Comparison of ENCODE assay signal across 24 cellular contexts in the genomic region with DNA sequence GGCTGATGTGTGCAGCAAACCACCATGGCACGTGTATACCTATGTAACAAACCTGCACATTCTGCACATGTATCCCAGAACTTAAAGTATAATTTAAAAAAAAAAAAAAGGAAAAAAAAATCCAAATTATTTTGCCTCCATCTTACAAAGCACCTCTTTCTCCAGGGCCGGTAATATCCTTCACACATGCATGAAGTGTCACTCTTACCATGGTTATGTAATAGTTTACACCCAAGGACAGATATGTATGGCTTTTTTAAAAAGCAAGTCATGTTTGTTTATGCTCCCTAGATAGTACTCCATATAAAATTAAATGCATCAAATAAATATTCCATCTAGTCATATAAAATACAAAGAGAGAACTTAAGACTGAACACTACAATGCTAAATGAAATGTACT. TPM values are rescaled to one million over a fixed set of nuclear protein-coding genes. Genes with fewer than 3 reads are reported as not detected.
"Had no signal": no experiment of that assay in that cellular context is flagged by ENCODE, and none has a peak within 500 bp of the region (broad histone marks: within the 10 kb centered on the region; RNA-seq: fewer than 3 reads in every experiment).

No MANE protein-coding gene starts in this region.

- H3K4me1 ChIP-seq: neural progenitor cell, pancreas, right lobe of liver, vagina had no signal

- H3K27ac Mint-ChIP-seq: neural progenitor cell; progenitor cell of endocrine pancreas; stimulated activated effector memory CD8-positive, alpha-beta T cell treated with anti-CD3 and anti-CD28 coated beads, Interleukin-12 subunit alpha, Interleukin-12 subunit beta, amount 100 ng/mL, for 72 hours had no signal

- ATAC-seq: esophagus mucosa, heart right ventricle, left lobe of liver, mucosa of descending colon, right lobe of liver, upper lobe of right lung had no signal

- H3K27ac ChIP-seq: coronary artery, heart right ventricle, neural progenitor cell, pancreas, right lobe of liver, tibial nerve, upper lobe of right lung, vagina had no signal

- DNase-seq: effector CD4-positive, alpha-beta T cell; heart right ventricle; hypothalamus; islet precursor cell; mucosa of descending colon; naive thymus-derived CD8-positive, alpha-beta T cell; occipital lobe; pancreas; right lobe of liver; stimulated activated CD4-positive, alpha-beta T cell treated with anti-CD3 and anti-CD28 coated beads, Interleukin-4, amount 100 ng/mL, for 1 hour; stimulated activated CD8-positive, alpha-beta memory T cell treated with anti-CD3 and anti-CD28 coated beads, Interleukin-4, amount 100 ng/mL, for 48 hours; stimulated activated naive CD8-positive, alpha-beta T cell treated with anti-CD3 and anti-CD28 coated beads, Interleukin-15, Interleukin-2, amounts not matched to agents 100 U/mL and 50 U/mL, for 24 hours; upper lobe of right lung had no signal

- H3K4me3 Mint-ChIP-seq: neural progenitor cell; stimulated activated effector memory CD8-positive, alpha-beta T cell treated with anti-CD3 and anti-CD28 coated beads, Interleukin-12 subunit alpha, Interleukin-12 subunit beta, amount 100 ng/mL, for 72 hours had no signal

- H3K4me3 ChIP-seq: coronary artery, heart right ventricle, mucosa of descending colon, neural progenitor cell, pancreas, right lobe of liver, tibial nerve, upper lobe of right lung, vagina had no signal

- H3K36me3 ChIP-seq: neural progenitor cell, pancreas, right lobe of liver, vagina had no signal

- H3K27me3 ChIP-seq: heart right ventricle, neural progenitor cell, pancreas, right lobe of liver, tibial nerve, upper lobe of right lung, vagina had no signal

- H3K27me3 Mint-ChIP-seq: naive thymus-derived CD8-positive, alpha-beta T cell; progenitor cell of endocrine pancreas had no signal

- H3K4me1 Mint-ChIP-seq: neural progenitor cell had no signal

- H3K9me3 ChIP-seq: mucosa of descending colon, pancreas, right lobe of liver, upper lobe of right lung, vagina had no signal

RNA-seq across cellular contexts. Expression of a gene that starts 58.0 kb away (rescaled TPM):
- total RNA-seq: dermis microvascular lymphatic vessel endothelial cell; esophagus mucosa; glomerular endothelial cell; heart right ventricle; left lobe of liver; mucosa of descending colon; naive thymus-derived CD8-positive, alpha-beta T cell; pancreas; progenitor cell of endocrine pancreas; renal cortical epithelial cell; right lobe of liver; upper lobe of right lung; vagina had no signal
- polyA plus RNA-seq: heart right ventricle; naive thymus-derived CD8-positive, alpha-beta T cell; pancreas had no signal
